In the genomic region with DNA sequence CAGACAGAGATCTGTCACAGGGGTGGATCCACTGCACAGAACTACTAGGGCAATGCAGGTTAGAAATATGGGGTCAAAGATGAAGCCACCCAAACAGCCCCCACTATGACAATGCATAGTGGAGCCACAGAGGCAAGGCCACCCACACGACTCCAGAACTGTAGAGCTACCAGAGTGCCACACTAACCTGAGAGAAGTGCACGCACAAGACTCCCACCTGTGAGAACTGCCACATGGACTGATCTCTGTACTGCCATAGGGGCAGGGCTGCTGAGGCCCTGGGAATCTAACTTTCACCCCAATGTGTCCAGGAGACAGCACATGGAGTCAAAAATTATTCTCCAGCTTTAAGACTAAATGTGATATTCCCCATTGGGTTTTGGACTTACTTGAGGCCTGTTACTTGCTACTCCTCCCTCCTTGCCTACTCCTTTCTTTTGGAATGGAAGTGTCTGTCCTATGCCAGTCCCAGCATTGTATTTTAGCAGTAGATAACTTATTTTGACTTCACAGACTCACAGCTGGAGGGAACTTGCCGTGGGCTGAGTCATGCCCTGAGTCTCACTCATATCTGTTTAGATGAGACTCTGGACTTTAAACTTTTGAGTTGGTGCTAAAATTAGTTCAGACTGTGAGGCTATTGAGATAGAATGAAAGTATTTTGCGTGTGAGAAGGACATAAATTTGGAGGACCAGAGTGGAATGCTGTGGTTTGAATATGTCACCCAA, we compare ENCODE assay signal across 1 cellular context.
TF ChIP-seq lines count a peak whose summit lies in the region.

No MANE protein-coding gene starts in this region.

TF ChIP-seq in K562, 482 proteins besides CTCF, POLR2A, EP300 and RAD21 (continued from another document and continues in another):
- TF ChIP-seq, protein P1, sequence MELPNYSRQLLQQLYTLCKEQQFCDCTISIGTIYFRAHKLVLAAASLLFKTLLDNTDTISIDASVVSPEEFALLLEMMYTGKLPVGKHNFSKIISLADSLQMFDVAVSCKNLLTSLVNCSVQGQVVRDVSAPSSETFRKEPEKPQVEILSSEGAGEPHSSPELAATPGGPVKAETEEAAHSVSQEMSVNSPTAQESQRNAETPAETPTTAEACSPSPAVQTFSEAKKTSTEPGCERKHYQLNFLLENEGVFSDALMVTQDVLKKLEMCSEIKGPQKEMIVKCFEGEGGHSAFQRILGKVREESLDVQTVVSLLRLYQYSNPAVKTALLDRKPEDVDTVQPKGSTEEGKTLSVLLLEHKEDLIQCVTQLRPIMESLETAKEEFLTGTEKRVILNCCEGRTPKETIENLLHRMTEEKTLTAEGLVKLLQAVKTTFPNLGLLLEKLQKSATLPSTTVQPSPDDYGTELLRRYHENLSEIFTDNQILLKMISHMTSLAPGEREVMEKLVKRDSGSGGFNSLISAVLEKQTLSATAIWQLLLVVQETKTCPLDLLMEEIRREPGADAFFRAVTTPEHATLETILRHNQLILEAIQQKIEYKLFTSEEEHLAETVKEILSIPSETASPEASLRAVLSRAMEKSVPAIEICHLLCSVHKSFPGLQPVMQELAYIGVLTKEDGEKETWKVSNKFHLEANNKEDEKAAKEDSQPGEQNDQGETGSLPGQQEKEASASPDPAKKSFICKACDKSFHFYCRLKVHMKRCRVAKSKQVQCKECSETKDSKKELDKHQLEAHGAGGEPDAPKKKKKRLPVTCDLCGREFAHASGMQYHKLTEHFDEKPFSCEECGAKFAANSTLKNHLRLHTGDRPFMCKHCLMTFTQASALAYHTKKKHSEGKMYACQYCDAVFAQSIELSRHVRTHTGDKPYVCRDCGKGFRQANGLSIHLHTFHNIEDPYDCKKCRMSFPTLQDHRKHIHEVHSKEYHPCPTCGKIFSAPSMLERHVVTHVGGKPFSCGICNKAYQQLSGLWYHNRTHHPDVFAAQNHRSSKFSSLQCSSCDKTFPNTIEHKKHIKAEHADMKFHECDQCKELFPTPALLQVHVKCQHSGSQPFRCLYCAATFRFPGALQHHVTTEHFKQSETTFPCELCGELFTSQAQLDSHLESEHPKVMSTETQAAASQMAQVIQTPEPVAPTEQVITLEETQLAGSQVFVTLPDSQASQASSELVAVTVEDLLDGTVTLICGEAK (IDR thresholded peaks at IDR 0.05): no peak
- TF ChIP-seq, protein P1 (CRISPR knock-in tag; IDR thresholded peaks at IDR 0.05): no peak
- no peak for TF ChIP-seq ZNF79 (CRISPR knock-in tag; IDR thresholded peaks at IDR 0.05; ENCODE audit: low read depth)
- no peak for TF ChIP-seq GTF2F1 (IDR thresholded peaks at IDR 0.05; ENCODE audit: low read depth, low read length)
- peak in 1 of 2 experiments; percentile 90; a peak in 2 of 4 replicates for TF ChIP-seq FOXK2 (conservative IDR thresholded peaks at IDR 0.05 in 1 of 2, IDR thresholded peaks at IDR 0.05 in 1 of 2; ENCODE audit: low read depth in 2 of 2)
- TF ChIP-seq PATZ1 (CRISPR knock-in tag; IDR thresholded peaks at IDR 0.05; ENCODE audit: borderline replicate concordance): no peak
- TF ChIP-seq, protein P2, sequence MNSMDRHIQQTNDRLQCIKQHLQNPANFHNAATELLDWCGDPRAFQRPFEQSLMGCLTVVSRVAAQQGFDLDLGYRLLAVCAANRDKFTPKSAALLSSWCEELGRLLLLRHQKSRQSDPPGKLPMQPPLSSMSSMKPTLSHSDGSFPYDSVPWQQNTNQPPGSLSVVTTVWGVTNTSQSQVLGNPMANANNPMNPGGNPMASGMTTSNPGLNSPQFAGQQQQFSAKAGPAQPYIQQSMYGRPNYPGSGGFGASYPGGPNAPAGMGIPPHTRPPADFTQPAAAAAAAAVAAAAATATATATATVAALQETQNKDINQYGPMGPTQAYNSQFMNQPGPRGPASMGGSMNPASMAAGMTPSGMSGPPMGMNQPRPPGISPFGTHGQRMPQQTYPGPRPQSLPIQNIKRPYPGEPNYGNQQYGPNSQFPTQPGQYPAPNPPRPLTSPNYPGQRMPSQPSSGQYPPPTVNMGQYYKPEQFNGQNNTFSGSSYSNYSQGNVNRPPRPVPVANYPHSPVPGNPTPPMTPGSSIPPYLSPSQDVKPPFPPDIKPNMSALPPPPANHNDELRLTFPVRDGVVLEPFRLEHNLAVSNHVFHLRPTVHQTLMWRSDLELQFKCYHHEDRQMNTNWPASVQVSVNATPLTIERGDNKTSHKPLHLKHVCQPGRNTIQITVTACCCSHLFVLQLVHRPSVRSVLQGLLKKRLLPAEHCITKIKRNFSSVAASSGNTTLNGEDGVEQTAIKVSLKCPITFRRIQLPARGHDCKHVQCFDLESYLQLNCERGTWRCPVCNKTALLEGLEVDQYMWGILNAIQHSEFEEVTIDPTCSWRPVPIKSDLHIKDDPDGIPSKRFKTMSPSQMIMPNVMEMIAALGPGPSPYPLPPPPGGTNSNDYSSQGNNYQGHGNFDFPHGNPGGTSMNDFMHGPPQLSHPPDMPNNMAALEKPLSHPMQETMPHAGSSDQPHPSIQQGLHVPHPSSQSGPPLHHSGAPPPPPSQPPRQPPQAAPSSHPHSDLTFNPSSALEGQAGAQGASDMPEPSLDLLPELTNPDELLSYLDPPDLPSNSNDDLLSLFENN (IDR thresholded peaks at IDR 0.05; ENCODE audit: low read depth in 2 of 2, low read length in 2 of 2): peak in 1 of 2 experiments; percentile 18; a peak in 1 of 4 replicates
- no peak for TF ChIP-seq ZSCAN29 (IDR thresholded peaks at IDR 0.05)
- TF ChIP-seq ZFP36 (IDR thresholded peaks at IDR 0.05; ENCODE audit: low read depth, low read length, partially characterized antibody): no peak
- no peak for TF ChIP-seq BDP1 (IDR thresholded peaks at IDR 0.05; ENCODE audit: insufficient read depth, insufficient read length)
- TF ChIP-seq TCFL5 (CRISPR knock-in tag; conservative IDR thresholded peaks at IDR 0.05): no peak
- TF ChIP-seq MEF2A (IDR thresholded peaks at IDR 0.05; ENCODE audit: control insufficient read depth, low read depth, low read length): peak; percentile 77
- TF ChIP-seq PREB (CRISPR knock-in tag; IDR thresholded peaks at IDR 0.05): no peak
- TF ChIP-seq CHD1 (IDR thresholded peaks at IDR 0.05; ENCODE audit: low read length): no peak
- TF ChIP-seq STAG1 (CRISPR knock-in tag; IDR thresholded peaks at IDR 0.05; ENCODE audit: borderline replicate concordance): no peak
- TF ChIP-seq MAFK (IDR thresholded peaks at IDR 0.05; ENCODE audit: low read length): peak; percentile 69; the same call in 1 of the 2 replicates
- TF ChIP-seq ZSCAN32 (CRISPR knock-in tag; IDR thresholded peaks at IDR 0.05): no peak
- TF ChIP-seq XRCC5 (IDR thresholded peaks at IDR 0.05; ENCODE audit: low read depth, low read length): no peak
- no peak for TF ChIP-seq GABPB1 (CRISPR knock-in tag; IDR thresholded peaks at IDR 0.05)
- no peak; the same call in 1 of the 2 replicates for TF ChIP-seq NCOA1 (IDR thresholded peaks at IDR 0.05; ENCODE audit: low read depth)
- TF ChIP-seq ARID1B (IDR thresholded peaks at IDR 0.05): peak; percentile 85
- no peak for TF ChIP-seq MCM5 (IDR thresholded peaks at IDR 0.05; ENCODE audit: low read depth)
- no peak for TF ChIP-seq SMAD3 (CRISPR knock-in tag; conservative IDR thresholded peaks at IDR 0.05)
- TF ChIP-seq ZNF253 (CRISPR knock-in tag; conservative IDR thresholded peaks at IDR 0.05): no peak
- TF ChIP-seq ZNF277 (CRISPR knock-in tag; IDR thresholded peaks at IDR 0.05; ENCODE audit: borderline replicate concordance): no peak
- TF ChIP-seq GATA2 (CRISPR knock-in tag; IDR thresholded peaks at IDR 0.05): no peak
- TF ChIP-seq ARID4B (CRISPR knock-in tag; IDR thresholded peaks at IDR 0.05): no peak
- no peak for TF ChIP-seq ZNF311 (CRISPR knock-in tag; IDR thresholded peaks at IDR 0.05)
- peak; percentile 69 for TF ChIP-seq C11orf30 (IDR thresholded peaks at IDR 0.05; ENCODE audit: low read depth)
- no peak for TF ChIP-seq DMBX1 (CRISPR knock-in tag; IDR thresholded peaks at IDR 0.05; ENCODE audit: borderline replicate concordance)
- TF ChIP-seq CCAR2 (IDR thresholded peaks at IDR 0.05; ENCODE audit: low read depth, low read length): no peak
- no peak for TF ChIP-seq PHTF2 (CRISPR knock-in tag; IDR thresholded peaks at IDR 0.05)
- no peak for TF ChIP-seq NR3C1 (CRISPR knock-in tag; IDR thresholded peaks at IDR 0.05)
- no peak for TF ChIP-seq ARID2 (IDR thresholded peaks at IDR 0.05)
- TF ChIP-seq ZNF124 (CRISPR knock-in tag; IDR thresholded peaks at IDR 0.05): no peak
- TF ChIP-seq CBFA2T2 (conservative IDR thresholded peaks at IDR 0.05): peak; percentile 87
